Comparison of ENCODE assay signal across 1 cellular context in the genomic region with DNA sequence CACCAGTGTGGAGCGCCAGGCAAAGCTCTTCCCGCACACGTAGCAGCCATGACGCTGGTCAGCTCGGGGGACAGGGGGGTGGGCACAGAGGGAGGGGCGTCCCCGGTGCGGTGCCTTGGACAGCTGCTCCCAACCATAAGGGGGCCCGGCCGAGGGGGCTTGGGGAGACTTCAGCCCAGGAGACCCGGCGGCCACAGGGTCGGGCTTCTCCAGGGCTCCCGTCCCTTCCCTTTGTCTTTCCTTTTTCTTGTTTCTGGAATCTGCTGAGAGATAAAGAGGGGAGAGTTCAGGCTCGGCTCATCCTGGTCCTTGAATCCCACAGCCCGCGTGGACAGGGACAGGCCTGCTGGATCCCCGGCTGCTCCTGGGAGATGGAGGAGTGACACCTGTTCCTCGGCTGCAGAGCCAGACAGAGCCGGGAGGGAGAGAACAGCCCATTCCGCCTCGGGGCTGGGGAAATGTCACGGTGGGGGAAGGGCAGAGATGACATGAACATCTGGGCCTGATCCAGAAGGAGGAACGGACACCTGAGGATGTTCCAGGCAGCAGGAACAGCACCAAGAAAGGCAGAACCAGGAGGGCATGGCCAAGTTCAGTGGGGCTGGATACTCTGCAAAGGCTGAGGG.
TF ChIP-seq lines count a peak whose summit lies in the region.

No MANE protein-coding gene starts in this region.

TF ChIP-seq in K562, 482 proteins besides CTCF, POLR2A, EP300 and RAD21:
- TF ChIP-seq, protein P1, sequence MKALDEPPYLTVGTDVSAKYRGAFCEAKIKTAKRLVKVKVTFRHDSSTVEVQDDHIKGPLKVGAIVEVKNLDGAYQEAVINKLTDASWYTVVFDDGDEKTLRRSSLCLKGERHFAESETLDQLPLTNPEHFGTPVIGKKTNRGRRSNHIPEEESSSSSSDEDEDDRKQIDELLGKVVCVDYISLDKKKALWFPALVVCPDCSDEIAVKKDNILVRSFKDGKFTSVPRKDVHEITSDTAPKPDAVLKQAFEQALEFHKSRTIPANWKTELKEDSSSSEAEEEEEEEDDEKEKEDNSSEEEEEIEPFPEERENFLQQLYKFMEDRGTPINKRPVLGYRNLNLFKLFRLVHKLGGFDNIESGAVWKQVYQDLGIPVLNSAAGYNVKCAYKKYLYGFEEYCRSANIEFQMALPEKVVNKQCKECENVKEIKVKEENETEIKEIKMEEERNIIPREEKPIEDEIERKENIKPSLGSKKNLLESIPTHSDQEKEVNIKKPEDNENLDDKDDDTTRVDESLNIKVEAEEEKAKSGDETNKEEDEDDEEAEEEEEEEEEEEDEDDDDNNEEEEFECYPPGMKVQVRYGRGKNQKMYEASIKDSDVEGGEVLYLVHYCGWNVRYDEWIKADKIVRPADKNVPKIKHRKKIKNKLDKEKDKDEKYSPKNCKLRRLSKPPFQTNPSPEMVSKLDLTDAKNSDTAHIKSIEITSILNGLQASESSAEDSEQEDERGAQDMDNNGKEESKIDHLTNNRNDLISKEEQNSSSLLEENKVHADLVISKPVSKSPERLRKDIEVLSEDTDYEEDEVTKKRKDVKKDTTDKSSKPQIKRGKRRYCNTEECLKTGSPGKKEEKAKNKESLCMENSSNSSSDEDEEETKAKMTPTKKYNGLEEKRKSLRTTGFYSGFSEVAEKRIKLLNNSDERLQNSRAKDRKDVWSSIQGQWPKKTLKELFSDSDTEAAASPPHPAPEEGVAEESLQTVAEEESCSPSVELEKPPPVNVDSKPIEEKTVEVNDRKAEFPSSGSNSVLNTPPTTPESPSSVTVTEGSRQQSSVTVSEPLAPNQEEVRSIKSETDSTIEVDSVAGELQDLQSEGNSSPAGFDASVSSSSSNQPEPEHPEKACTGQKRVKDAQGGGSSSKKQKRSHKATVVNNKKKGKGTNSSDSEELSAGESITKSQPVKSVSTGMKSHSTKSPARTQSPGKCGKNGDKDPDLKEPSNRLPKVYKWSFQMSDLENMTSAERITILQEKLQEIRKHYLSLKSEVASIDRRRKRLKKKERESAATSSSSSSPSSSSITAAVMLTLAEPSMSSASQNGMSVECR (CRISPR knock-in tag; IDR thresholded peaks at IDR 0.05): no peak
- TF ChIP-seq TCF7 (IDR thresholded peaks at IDR 0.05; ENCODE audit: borderline replicate concordance): no peak
- TF ChIP-seq, protein P2, sequence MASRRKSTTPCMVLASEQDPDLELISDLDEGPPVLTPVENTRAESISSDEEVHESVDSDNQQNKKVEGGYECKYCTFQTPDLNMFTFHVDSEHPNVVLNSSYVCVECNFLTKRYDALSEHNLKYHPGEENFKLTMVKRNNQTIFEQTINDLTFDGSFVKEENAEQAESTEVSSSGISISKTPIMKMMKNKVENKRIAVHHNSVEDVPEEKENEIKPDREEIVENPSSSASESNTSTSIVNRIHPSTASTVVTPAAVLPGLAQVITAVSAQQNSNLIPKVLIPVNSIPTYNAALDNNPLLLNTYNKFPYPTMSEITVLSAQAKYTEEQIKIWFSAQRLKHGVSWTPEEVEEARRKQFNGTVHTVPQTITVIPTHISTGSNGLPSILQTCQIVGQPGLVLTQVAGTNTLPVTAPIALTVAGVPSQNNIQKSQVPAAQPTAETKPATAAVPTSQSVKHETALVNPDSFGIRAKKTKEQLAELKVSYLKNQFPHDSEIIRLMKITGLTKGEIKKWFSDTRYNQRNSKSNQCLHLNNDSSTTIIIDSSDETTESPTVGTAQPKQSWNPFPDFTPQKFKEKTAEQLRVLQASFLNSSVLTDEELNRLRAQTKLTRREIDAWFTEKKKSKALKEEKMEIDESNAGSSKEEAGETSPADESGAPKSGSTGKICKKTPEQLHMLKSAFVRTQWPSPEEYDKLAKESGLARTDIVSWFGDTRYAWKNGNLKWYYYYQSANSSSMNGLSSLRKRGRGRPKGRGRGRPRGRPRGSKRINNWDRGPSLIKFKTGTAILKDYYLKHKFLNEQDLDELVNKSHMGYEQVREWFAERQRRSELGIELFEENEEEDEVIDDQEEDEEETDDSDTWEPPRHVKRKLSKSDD (conservative IDR thresholded peaks at IDR 0.05; ENCODE audit: low read length): no peak
- TF ChIP-seq POLR2G (IDR thresholded peaks at IDR 0.05; ENCODE audit: low read depth, low read length): 0 out of 2 replicates have a peak, but pooled peaks have one; percentile 6
- TF ChIP-seq, protein P3, sequence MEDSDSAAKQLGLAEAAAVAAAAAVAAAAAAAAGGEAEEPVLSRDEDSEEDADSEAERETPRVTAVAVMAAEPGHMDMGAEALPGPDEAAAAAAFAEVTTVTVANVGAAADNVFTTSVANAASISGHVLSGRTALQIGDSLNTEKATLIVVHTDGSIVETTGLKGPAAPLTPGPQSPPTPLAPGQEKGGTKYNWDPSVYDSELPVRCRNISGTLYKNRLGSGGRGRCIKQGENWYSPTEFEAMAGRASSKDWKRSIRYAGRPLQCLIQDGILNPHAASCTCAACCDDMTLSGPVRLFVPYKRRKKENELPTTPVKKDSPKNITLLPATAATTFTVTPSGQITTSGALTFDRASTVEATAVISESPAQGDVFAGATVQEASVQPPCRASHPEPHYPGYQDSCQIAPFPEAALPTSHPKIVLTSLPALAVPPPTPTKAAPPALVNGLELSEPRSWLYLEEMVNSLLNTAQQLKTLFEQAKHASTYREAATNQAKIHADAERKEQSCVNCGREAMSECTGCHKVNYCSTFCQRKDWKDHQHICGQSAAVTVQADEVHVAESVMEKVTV (CRISPR knock-in tag; IDR thresholded peaks at IDR 0.05): no peak
- TF ChIP-seq SP1 (CRISPR knock-in tag; IDR thresholded peaks at IDR 0.05): 0 out of 2 replicates have a peak, but pooled peaks have one; percentile 17
- no peak for TF ChIP-seq ZNF507 (tag; conservative IDR thresholded peaks at IDR 0.05)
